Comparison of ENCODE assay signal across 11 cellular contexts in the genomic region with DNA sequence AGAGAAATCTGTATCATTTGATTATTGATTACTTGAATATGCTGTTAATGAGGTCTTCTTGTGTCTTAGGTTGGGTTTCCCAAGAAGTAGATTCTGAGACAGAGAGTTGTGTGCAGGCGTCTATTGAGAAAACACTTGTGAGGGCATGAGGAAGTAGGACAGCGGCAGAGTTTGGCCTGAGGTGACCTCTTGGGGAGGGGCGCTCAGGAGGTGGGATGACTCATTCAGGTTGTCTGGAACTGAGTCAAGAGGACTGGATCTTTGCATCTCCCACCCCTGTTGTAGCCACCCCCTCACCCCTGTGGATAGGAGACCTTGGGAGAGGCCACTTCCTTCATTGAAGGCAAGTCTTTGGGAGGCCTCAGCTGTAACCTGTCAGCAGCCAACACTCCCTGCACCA.
A peak's percentile ranks its signal among the peaks of the same experiment; 100 is the strongest.
DNase-seq lines count a peak whose midpoint lies in the region; ATAC-seq and TF ChIP-seq lines count a peak whose summit lies in the region.
"Had no signal": no experiment of that assay in that cellular context is flagged by ENCODE, and none has a peak within 500 bp of the region (broad histone marks: within the 10 kb centered on the region; RNA-seq: fewer than 3 reads in every experiment).

No MANE protein-coding gene starts in this region.

- no peak for TF ChIP-seq CTCF in choroid plexus epithelial cell (conservative IDR thresholded peaks at IDR 0.05; ENCODE audit: low read depth, low read length)

- peak; percentile 93 for ATAC-seq in GM19395 (IDR thresholded peaks at IDR 0.05; ENCODE audit: unreplicated experiment)
- peak; percentile 80 for ATAC-seq in HG03432 (IDR thresholded peaks at IDR 0.05; ENCODE audit: unreplicated experiment)
- no peak for ATAC-seq in GM18519 (IDR thresholded peaks at IDR 0.05; ENCODE audit: low FRiP score, unreplicated experiment)

- no peak overlapping the region for H3K4me3 ChIP-seq in choroid plexus epithelial cell (ENCODE audit: low read depth, low read length)
- H3K4me3 ChIP-seq: right atrium auricular region had no signal

- intact Hi-C loops in head of caudate nucleus (cut with DNase I) = no loop called here

- peak; percentile 90 for DNase-seq in CD1c-positive myeloid dendritic cell (ENCODE audit: extremely low spot score)
- peak; percentile 44 for DNase-seq in choroid plexus epithelial cell (ENCODE audit: low read depth)
- DNase-seq in head of caudate nucleus = no peak
- DNase-seq in NCI-H2107 (lab: John Stamatoyannopoulos, UW) = no peak
- no peak for DNase-seq in middle frontal gyrus (ENCODE audit: extremely low spot score, low spot score)
- DNase-seq: cerebellar nuclear complex, DND-41 had no signal

Comparison
In these comparisons a context has a peak if more than half of its experiments do, and no peak if none do; other contexts are left out.
1. DNase-seq: peak in CD1c-positive myeloid dendritic cell (single experiment) and choroid plexus epithelial cell (single experiment); none in head of caudate nucleus (0 of 42), NCI-H2107 (single experiment) and middle frontal gyrus (single experiment).